4 cellular contexts compared by ENCODE assay signal in genomic region chr10:34010228-34010627, GRCh38.
DNase-seq lines count a peak whose midpoint lies in the region; ATAC-seq, FAIRE-seq and TF ChIP-seq lines count a peak whose summit lies in the region.
"Not testable (repeated sequence)": the region's sequence is repeated elsewhere in the genome, so short reads cannot be mapped to it uniquely, and the experiment has no call there.

No MANE protein-coding gene starts in this region.

- WGBS in K562 (ENCODE audit: insufficient coverage, low coverage, missing lambda C conversion rate) = 0% methylated on average over 1 of the region's 1 CpG

- peak overlapping the region in 7 of 11 experiments; percentile 12 to 65 (median 46); a peak in 12 of 22 replicates for H3K4me2 ChIP-seq in BLaER1 treated with 17β-estradiol and CSF1 and Interleukin-3, amounts not matched to agents 10 nM and 100 nM
- H3K4me2 ChIP-seq in K562 (ENCODE audit: insufficient read depth, low read length) = not testable (repeated sequence)

- H3K27ac ChIP-seq in BLaER1 treated with 17β-estradiol and CSF1 and Interleukin-3, amounts not matched to agents 10 nM and 100 nM = peak overlapping the region in 6 of 11 experiments; percentile 16 to 64 (median 42); a peak in 10 of 22 replicates
- not testable (repeated sequence) for H3K27ac ChIP-seq in CD8-positive, alpha-beta T cell (ENCODE audit: low read depth, low read length); K562 (ENCODE audit: extremely low read depth, low read depth, low read length)

- not testable (repeated sequence) for H3K9me3 Mint-ChIP-seq in CD8-positive, alpha-beta T cell
- H3K9me3 Mint-ChIP-seq in WTC11 = peaks cover 25% of the 10 kb centered on the region

- TF ChIP-seq EP300 in K562 (IDR thresholded peaks at IDR 0.05; ENCODE audit: low read length) = not testable (repeated sequence)

- TF ChIP-seq POLR2A in K562 (conservative IDR thresholded peaks at IDR 0.05) = not testable (repeated sequence)

- not testable (repeated sequence) for H3K27me3 ChIP-seq in BLaER1 treated with 17β-estradiol and CSF1 and Interleukin-3, amounts not matched to agents 10 nM and 100 nM; CD8-positive, alpha-beta T cell (ENCODE audit: insufficient read depth, low read length); K562 (ENCODE audit: control insufficient read depth in 2 of 2, insufficient read depth in 2 of 2, low read length in 2 of 2)

- POLR2A ChIA-PET in CD8-positive, alpha-beta T cell (lab: Charles Lee); WTC11 (lab: Charles Lee); K562 (lab: Yijun Ruan, JAX): not testable (repeated sequence)

- not testable (repeated sequence) for H3K4me1 Mint-ChIP-seq in CD8-positive, alpha-beta T cell (ENCODE audit: low read depth)
- H3K4me1 Mint-ChIP-seq in WTC11 = peaks cover 13% of the 10 kb centered on the region

- H2AFZ ChIP-seq in K562 (ENCODE audit: low read depth, low read length) = not testable (repeated sequence)

- CTCF ChIA-PET in CD8-positive, alpha-beta T cell (lab: Charles Lee); WTC11 (lab: Charles Lee); K562 (lab: Yijun Ruan, JAX; ENCODE audit: low intra/inter-chr PET ratio): not testable (repeated sequence)

- not testable (repeated sequence) for H3K79me2 ChIP-seq in K562 (ENCODE audit: control insufficient read depth, insufficient read depth, low read length)

- peak; percentile 17 for TF ChIP-seq CTCF in CD8-positive, alpha-beta T cell (IDR thresholded peaks at IDR 0.05)
- not testable (repeated sequence) for TF ChIP-seq CTCF in WTC11 (IDR thresholded peaks at IDR 0.05); K562 (IDR thresholded peaks at IDR 0.05 in 2 of 3, conservative IDR thresholded peaks at IDR 0.05 in 1 of 3; ENCODE audit: insufficient read depth in 2 of 3, low read depth in 1 of 3, low read length in 3 of 3)

- H3K27ac Mint-ChIP-seq in CD8-positive, alpha-beta T cell; WTC11: not testable (repeated sequence)

- in situ Hi-C loops in K562 (cut with MboI) = loop anchor here (10.0 kb wide), 1 partner anchor 1045 kb away; no protein-coding TSS in a partner anchor

- intact Hi-C loops in CD8-positive, alpha-beta T cell (cut with DNase I, micrococcal nuclease); K562 (cut with micrococcal nuclease): not testable (repeated sequence)

- not testable (repeated sequence) for H3K9ac ChIP-seq in BLaER1 treated with 17β-estradiol and CSF1 and Interleukin-3, amounts not matched to agents 10 nM and 100 nM; K562 (ENCODE audit: insufficient read depth in 1 of 2, low read depth in 2 of 2, low read length in 2 of 2)

- not testable (repeated sequence) for ATAC-seq in CD8-positive, alpha-beta T cell; WTC11; K562

- not testable (repeated sequence) for BruUV-seq in K562 (replicated peaks; lab: Mats Ljungman, UMichigan)

- H3K27me3 Mint-ChIP-seq in CD8-positive, alpha-beta T cell (ENCODE audit: low read depth); WTC11 (ENCODE audit: low read depth): not testable (repeated sequence)

- not testable (repeated sequence) for H3K4me3 Mint-ChIP-seq in CD8-positive, alpha-beta T cell; WTC11

- not testable (repeated sequence) for H3K36me3 ChIP-seq in BLaER1 treated with 17β-estradiol and CSF1 and Interleukin-3, amounts not matched to agents 10 nM and 100 nM; CD8-positive, alpha-beta T cell (ENCODE audit: insufficient read depth, low read length); K562 (ENCODE audit: control insufficient read depth, insufficient read depth, low read length)

- peaks cover 0 to 15% (median 11%) of the 10 kb centered on the region in 10 experiments; a peak in 11 of 20 replicates for H3K4me1 ChIP-seq in BLaER1 treated with 17β-estradiol and CSF1 and Interleukin-3, amounts not matched to agents 10 nM and 100 nM
- not testable (repeated sequence) for H3K4me1 ChIP-seq in CD8-positive, alpha-beta T cell (ENCODE audit: insufficient read depth, low read length); K562 (replicated peaks in 1 of 2; ENCODE audit: control insufficient read depth in 2 of 2, insufficient read depth in 2 of 2, low read length in 2 of 2)

- H4K20me1 ChIP-seq in BLaER1 treated with 17β-estradiol and CSF1 and Interleukin-3, amounts not matched to agents 10 nM and 100 nM; K562 (replicated peaks; ENCODE audit: control insufficient read depth, insufficient read depth, low read length): not testable (repeated sequence)

- H3K4me3 ChIP-seq in BLaER1 treated with 17β-estradiol and CSF1 and Interleukin-3, amounts not matched to agents 10 nM and 100 nM; CD8-positive, alpha-beta T cell (ENCODE audit: low read depth, low read length); K562: not testable (repeated sequence)

- H3K36me3 Mint-ChIP-seq in CD8-positive, alpha-beta T cell = not testable (repeated sequence)
- peaks cover 13% of the 10 kb centered on the region for H3K36me3 Mint-ChIP-seq in WTC11

- H3K9me1 ChIP-seq in K562 (ENCODE audit: control insufficient read depth, insufficient read depth, low read length) = not testable (repeated sequence)

- TF ChIP-seq RAD21 in K562 (CRISPR knock-in tag; conservative IDR thresholded peaks at IDR 0.05 in 1 of 2, IDR thresholded peaks at IDR 0.05 in 1 of 2) = not testable (repeated sequence)

- DNase-seq in CD8-positive, alpha-beta T cell; WTC11 (ENCODE audit: low spot score); K562 (ENCODE audit: extremely low read depth in 1 of 4, low spot score in 3 of 4): not testable (repeated sequence)

- not testable (repeated sequence) for H3K9me3 ChIP-seq in BLaER1 treated with 17β-estradiol and CSF1 and Interleukin-3, amounts not matched to agents 10 nM and 100 nM (replicated peaks in 1 of 11); CD8-positive, alpha-beta T cell (ENCODE audit: low read length); K562 (replicated peaks; ENCODE audit: control insufficient read depth, insufficient read depth, low read depth, low read length)

- not testable (repeated sequence) for FAIRE-seq in K562 (lab: Jason Lieb, UNC)

TF ChIP-seq in WTC11, 78 proteins besides CTCF, POLR2A, EP300 and RAD21:
- peak; percentile 82; the same call in 1 of the 2 replicates for TF ChIP-seq ZNF512 (CRISPR knock-in tag; IDR thresholded peaks at IDR 0.05; ENCODE audit: borderline replicate concordance)

TF ChIP-seq in K562, 482 proteins besides CTCF, POLR2A, EP300 and RAD21:
- peak; percentile 58; the same call in 1 of the 2 replicates for TF ChIP-seq ZNF512 (tag; IDR thresholded peaks at IDR 0.05)
